ENCODE assay signal across 8 cellular contexts in the genomic region with DNA sequence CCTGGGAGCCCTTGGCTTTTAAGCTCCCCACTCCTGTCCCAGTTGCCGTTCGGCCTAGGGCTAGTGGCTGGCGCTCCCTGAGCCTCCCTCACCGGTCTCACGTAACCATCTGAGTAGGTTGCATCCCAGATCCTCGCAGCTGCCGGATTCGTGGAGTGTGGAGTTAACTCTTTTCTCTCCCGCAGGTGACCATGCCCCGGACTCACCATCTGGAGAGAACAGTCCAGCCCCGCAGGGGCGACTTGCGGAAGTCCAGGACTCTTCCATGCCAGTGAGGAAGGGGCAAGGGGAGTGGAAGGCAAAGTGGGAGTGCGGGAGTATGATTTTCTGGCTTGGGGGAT. TPM values are rescaled to one million over a fixed set of nuclear protein-coding genes. Genes with fewer than 3 reads are reported as not detected.
DNase-seq lines count a peak whose midpoint lies in the region; ATAC-seq and TF ChIP-seq lines count a peak whose summit lies in the region.

No MANE protein-coding gene starts in this region.

- H3K4me3 ChIP-seq in breast epithelium: peak overlapping the region; percentile 85 to 100 (median 99)
- peak overlapping the region; percentile 92 for H3K4me3 ChIP-seq in lower lobe of right lung
- peak overlapping the region; percentile 72 for H3K4me3 ChIP-seq in urinary bladder (ENCODE audit: low read depth, low read length)

- peak overlapping the region; percentile 95 for H3K4me3 Mint-ChIP-seq in activated naive CD4-positive, alpha-beta T cell treated with anti-CD3 and anti-CD28 coated beads, Interleukin-2, amount 50 U/mL, for 24 hours

- peaks cover 4 to 11% of the 10 kb centered on the region in 2 donors for H3K4me1 ChIP-seq in breast epithelium
- H3K4me1 ChIP-seq in lower lobe of right lung: peaks cover 43% of the 10 kb centered on the region
- H3K4me1 ChIP-seq in urinary bladder (ENCODE audit: insufficient read depth): no peaks in the 10 kb centered on the region

- WGBS in urinary bladder: 7% methylated on average over 14 of the region's 14 CpGs

- H3K36me3 Mint-ChIP-seq in activated naive CD4-positive, alpha-beta T cell treated with anti-CD3 and anti-CD28 coated beads, Interleukin-2, amount 50 U/mL, for 24 hours: peaks cover 13% of the 10 kb centered on the region

- H3K9me3 ChIP-seq in breast epithelium (no peaks in the 10 kb centered on the region), lower lobe of right lung (no peaks in the 10 kb centered on the region)

- DNase-seq in activated naive CD4-positive, alpha-beta T cell treated with Interleukin-2 at 50 U/mL for 16 hours: no peak
- DNase-seq in breast epithelium (ENCODE audit: low spot score in 2 of 2): no peak
- DNase-seq in lower lobe of right lung: no peak
- no peak for DNase-seq in midbrain (lab: John Stamatoyannopoulos, UW)
- DNase-seq in C1 segment of cervical spinal cord (lab: John Stamatoyannopoulos, UW): no peak

- H3K27me3 Mint-ChIP-seq in activated naive CD4-positive, alpha-beta T cell treated with anti-CD3 and anti-CD28 coated beads, Interleukin-2, amount 50 U/mL, for 24 hours: no peaks in the 10 kb centered on the region

- H3K27me3 ChIP-seq in breast epithelium (no peaks in the 10 kb centered on the region), lower lobe of right lung (ENCODE audit: low read depth) (no peaks in the 10 kb centered on the region)

- no peak for TF ChIP-seq POLR2A in breast epithelium (IDR thresholded peaks at IDR 0.05)

- ATAC-seq in lower lobe of right lung: no peak
- ATAC-seq in GM21423 (IDR thresholded peaks at IDR 0.05; ENCODE audit: unreplicated experiment): no peak

- peaks cover 38% of the 10 kb centered on the region for H3K4me1 Mint-ChIP-seq in activated naive CD4-positive, alpha-beta T cell treated with anti-CD3 and anti-CD28 coated beads, Interleukin-2, amount 50 U/mL, for 24 hours

- intact Hi-C loops in breast epithelium (cut with DNase I; ENCODE audit: low total_unique reads) (no loop called here), lower lobe of right lung (cut with DNase I) (no loop called here)

- H3K9me3 Mint-ChIP-seq in activated naive CD4-positive, alpha-beta T cell treated with anti-CD3 and anti-CD28 coated beads, Interleukin-2, amount 50 U/mL, for 24 hours: no peaks in the 10 kb centered on the region

- peak overlapping the region; percentile 81 for H3K27ac Mint-ChIP-seq in activated naive CD4-positive, alpha-beta T cell treated with anti-CD3 and anti-CD28 coated beads, Interleukin-2, amount 50 U/mL, for 24 hours

- TF ChIP-seq CTCF in breast epithelium (IDR thresholded peaks at IDR 0.05) (no peak), lower lobe of right lung (IDR thresholded peaks at IDR 0.05) (no peak)

- H3K36me3 ChIP-seq in breast epithelium: peaks cover 5% of the 10 kb centered on the region
- peaks cover 49% of the 10 kb centered on the region for H3K36me3 ChIP-seq in lower lobe of right lung
- no peaks in the 10 kb centered on the region for H3K36me3 ChIP-seq in urinary bladder (ENCODE audit: insufficient read depth)

- peak overlapping the region; percentile 97 to 99 for H3K27ac ChIP-seq in breast epithelium
- peak overlapping the region; percentile 98 for H3K27ac ChIP-seq in lower lobe of right lung
- H3K27ac ChIP-seq in urinary bladder (ENCODE audit: low read depth): peak overlapping the region; percentile 95

RNA-seq across cellular contexts. Expression of a gene that starts 0.9 kb away (rescaled TPM):
- 10 to 100 TPM; 29.8 to 44.6 (median 42.9) TPM for total RNA-seq in breast epithelium
- total RNA-seq in lower lobe of right lung: 52.8 TPM
- total RNA-seq in urinary bladder: 38.2 TPM
- polyA plus RNA-seq in urinary bladder: 65.4 TPM

RNA-seq across cellular contexts. Expression of a gene that starts 3.2 kb away (rescaled TPM):
- total RNA-seq in breast epithelium: 100 to 1,000 TPM; 407 to 564 (median 453) TPM
- 647 TPM for total RNA-seq in lower lobe of right lung
- total RNA-seq in urinary bladder: 231 TPM
- 728 TPM for polyA plus RNA-seq in urinary bladder

RNA-seq across cellular contexts. Expression of a gene that starts 11.5 kb away (rescaled TPM):
- total RNA-seq in breast epithelium: 10 to 100 TPM; 34.5 to 75.0 (median 57.0) TPM
- 53.9 TPM for total RNA-seq in lower lobe of right lung
- 43.3 TPM for total RNA-seq in urinary bladder
- polyA plus RNA-seq in urinary bladder: 120 TPM

RNA-seq across cellular contexts. Expression of a gene that starts 18.5 kb away (rescaled TPM):
- 1 to 10 TPM; 1.6 to 4.0 (median 1.9) TPM for total RNA-seq in breast epithelium
- total RNA-seq in lower lobe of right lung: 20.6 TPM
- 2.7 TPM for total RNA-seq in urinary bladder
- 0.98 TPM for polyA plus RNA-seq in urinary bladder

RNA-seq across cellular contexts. Expression of a gene that starts 27.1 kb away (rescaled TPM):
- total RNA-seq in breast epithelium: 10 to 100 TPM; 51.2 to 68.5 (median 51.7) TPM
- total RNA-seq in lower lobe of right lung: 44.0 TPM
- total RNA-seq in urinary bladder: 60.7 TPM
- polyA plus RNA-seq in urinary bladder: 64.0 TPM
